Comparison of ENCODE assay signal across 4 cellular contexts in genomic region chr15:74162196-74162536, GRCh38. TPM values are rescaled to one million over a fixed set of nuclear protein-coding genes. Genes with fewer than 3 reads are reported as not detected.
"Had no signal": no experiment of that assay in that cellular context is flagged by ENCODE, and none has a peak within 500 bp of the region (broad histone marks: within the 10 kb centered on the region; RNA-seq: fewer than 3 reads in every experiment).

No MANE protein-coding gene starts in this region.

RNA-seq across cellular contexts. Expression of gene ISLR, which starts 11.3 kb away (rescaled TPM):
- total RNA-seq: M059J, MCF 10A, NCI-H460 had no signal

RNA-seq across cellular contexts. Expression of gene ISLR2, which starts 31.8 kb away (rescaled TPM):
- total RNA-seq: LHCN-M2, MCF 10A, NCI-H460 had no signal

RNA-seq across cellular contexts. Expression of gene STRA6, which starts 40.4 kb away (rescaled TPM):
- total RNA-seq: LHCN-M2, MCF 10A had no signal
